In genomic region chrX:106263817-106264216, GRCh38 we compare ENCODE assay signal across 23 cellular contexts.
DNase-seq lines count a peak whose midpoint lies in the region; ATAC-seq and TF ChIP-seq lines count a peak whose summit lies in the region.
"Had no signal": no experiment of that assay in that cellular context is flagged by ENCODE, and none has a peak within 500 bp of the region (broad histone marks: within the 10 kb centered on the region; RNA-seq: fewer than 3 reads in every experiment).

No MANE protein-coding gene starts in this region.

- H3K27me3 ChIP-seq in naive thymus-derived CD4-positive, alpha-beta T cell (ENCODE audit: control insufficient read depth in 2 of 2, insufficient read depth in 2 of 2, low read length in 2 of 2) = no peaks in the 10 kb centered on the region
- H3K27me3 ChIP-seq: cardiac muscle cell had no signal

- no peak overlapping the region for H3K27ac ChIP-seq in naive thymus-derived CD4-positive, alpha-beta T cell (ENCODE audit: low read depth, low read length)
- H3K27ac ChIP-seq: cardiac muscle cell, KMS-11, parathyroid adenoma, SK-N-MC, WERI-Rb-1 had no signal

- intact Hi-C loops in naive thymus-derived CD4-positive, alpha-beta T cell (cut with micrococcal nuclease) = no loop called here

- no peak for ATAC-seq in naive thymus-derived CD4-positive, alpha-beta T cell
- no peak for ATAC-seq in GM21723 (IDR thresholded peaks at IDR 0.05; ENCODE audit: unreplicated experiment)
- ATAC-seq: sciatic nerve, T-helper 17 cell had no signal

- POLR2A ChIA-PET in naive thymus-derived CD4-positive, alpha-beta T cell (lab: Charles Lee) = no interaction called here

- no peaks in the 10 kb centered on the region for H3K27me3 Mint-ChIP-seq in naive thymus-derived CD4-positive, alpha-beta T cell
- H3K27me3 Mint-ChIP-seq: activated naive CD8-positive, alpha-beta T cell treated with anti-CD3 and anti-CD28 coated beads, Interleukin-2, amount 10 ng/mL, durations not matched to agents 7 days and 5 days; T-helper 17 cell had no signal

- no peak overlapping the region for H3K27ac Mint-ChIP-seq in naive thymus-derived CD4-positive, alpha-beta T cell
- H3K27ac Mint-ChIP-seq: activated naive CD8-positive, alpha-beta T cell treated with anti-CD3 and anti-CD28 coated beads, Interleukin-2, amount 10 ng/mL, durations not matched to agents 7 days and 5 days; immature natural killer cell; T-helper 17 cell had no signal

- H3K9me3 ChIP-seq in naive thymus-derived CD4-positive, alpha-beta T cell (ENCODE audit: control insufficient read depth in 2 of 3, low read length in 3 of 3) = no peaks in the 10 kb centered on the region

- CTCF ChIA-PET in naive thymus-derived CD4-positive, alpha-beta T cell (lab: Charles Lee) = no interaction called here

- no peaks in the 10 kb centered on the region for H3K4me1 ChIP-seq in naive thymus-derived CD4-positive, alpha-beta T cell (ENCODE audit: control insufficient read depth in 2 of 2, insufficient read depth in 2 of 2, low read length in 2 of 2)
- H3K4me1 ChIP-seq: parathyroid adenoma had no signal

- no peaks in the 10 kb centered on the region for H3K36me3 Mint-ChIP-seq in naive thymus-derived CD4-positive, alpha-beta T cell
- H3K36me3 Mint-ChIP-seq: activated naive CD8-positive, alpha-beta T cell treated with anti-CD3 and anti-CD28 coated beads, Interleukin-2, amount 10 ng/mL, durations not matched to agents 7 days and 5 days; immature natural killer cell had no signal

- no peak overlapping the region for H3K4me3 Mint-ChIP-seq in naive thymus-derived CD4-positive, alpha-beta T cell
- H3K4me3 Mint-ChIP-seq: activated naive CD8-positive, alpha-beta T cell treated with anti-CD3 and anti-CD28 coated beads, Interleukin-2, amount 10 ng/mL, durations not matched to agents 7 days and 5 days; immature natural killer cell; T-helper 17 cell had no signal

- H3K9me3 Mint-ChIP-seq in naive thymus-derived CD4-positive, alpha-beta T cell = peaks cover 0 to 6% (median 0%) of the 10 kb centered on the region in 11 donors
- H3K9me3 Mint-ChIP-seq: activated naive CD8-positive, alpha-beta T cell treated with anti-CD3 and anti-CD28 coated beads, Interleukin-2, amount 10 ng/mL, durations not matched to agents 7 days and 5 days had no signal

- H3K4me1 Mint-ChIP-seq in naive thymus-derived CD4-positive, alpha-beta T cell = no peaks in the 10 kb centered on the region
- H3K4me1 Mint-ChIP-seq: activated naive CD8-positive, alpha-beta T cell treated with anti-CD3 and anti-CD28 coated beads, Interleukin-2, amount 10 ng/mL, durations not matched to agents 7 days and 5 days; immature natural killer cell; T-helper 17 cell had no signal

- H3K4me3 ChIP-seq in AG10803 (ENCODE audit: low read length) = no peak overlapping the region
- no peak overlapping the region for H3K4me3 ChIP-seq in astrocyte of the cerebellum (ENCODE audit: low read depth, low read length)
- H3K4me3 ChIP-seq in foreskin fibroblast (ENCODE audit: low read depth in 1 of 2, low read length in 2 of 2) = no peak overlapping the region
- H3K4me3 ChIP-seq in naive thymus-derived CD4-positive, alpha-beta T cell (ENCODE audit: low read length) = no peak overlapping the region
- H3K4me3 ChIP-seq: cardiac muscle cell, SK-N-MC had no signal

- in situ Hi-C loops in astrocyte of the cerebellum (cut with HindIII; ENCODE audit: low sequenced_read_pairs) = no loop called here

- DNase-seq in AG10803 (ENCODE audit: low read depth) (peak; percentile 0), MV-4-11 (lab: John Stamatoyannopoulos, UW) (peak; percentile 52), astrocyte of the cerebellum (ENCODE audit: low read depth) (peak; percentile 44), foreskin fibroblast (peak; percentile 21 to 73), NCI-H2107 (lab: John Stamatoyannopoulos, UW) (no peak), NCI-H1417 (lab: John Stamatoyannopoulos, UW) (no peak)
- no peak for DNase-seq in naive thymus-derived CD4-positive, alpha-beta T cell
- DNase-seq: activated CD4-positive, alpha-beta T cell treated with anti-CD3 and anti-CD28 coated beads, Interleukin-2, amount 50 U/mL, for 48 hours; activated effector memory CD4-positive, alpha-beta T cell treated with Interleukin-2 at 50 U/mL for 16 hours; activated naive CD8-positive, alpha-beta T cell treated with anti-CD3 and anti-CD28 coated beads, Interleukin-2, amount 10 ng/mL, durations not matched to agents 7 days and 5 days; immature natural killer cell; NCI-H1105 treated with DMSO at 0.1 percent for 48 hours; NCI-H510A; RPMI8226; T-helper 17 cell; trophoblast cell; WERI-Rb-1 had no signal

- no peaks in the 10 kb centered on the region for H3K36me3 ChIP-seq in naive thymus-derived CD4-positive, alpha-beta T cell (ENCODE audit: control insufficient read depth in 2 of 3, insufficient read depth in 3 of 3, low read length in 3 of 3)
- H3K36me3 ChIP-seq: cardiac muscle cell, WERI-Rb-1 had no signal

- TF ChIP-seq CTCF in AG10803 (conservative IDR thresholded peaks at IDR 0.05; ENCODE audit: low read length) (no peak), astrocyte of the cerebellum (IDR thresholded peaks at IDR 0.05; ENCODE audit: low read depth, low read length, missing control alignments) (no peak), foreskin fibroblast (IDR thresholded peaks at IDR 0.05; ENCODE audit: low read depth, low read length) (no peak)

Comparison
In these comparisons a context has a peak if more than half of its experiments do, and no peak if none do; other contexts are left out.
1. DNase-seq: peak in AG10803 (single experiment), MV-4-11 (single experiment), astrocyte of the cerebellum (single experiment) and foreskin fibroblast (2 of 2); none in NCI-H2107 (single experiment), naive thymus-derived CD4-positive, alpha-beta T cell (0 of 9) and NCI-H1417 (0 of 3).